11 cellular contexts compared by ENCODE assay signal in the genomic region with DNA sequence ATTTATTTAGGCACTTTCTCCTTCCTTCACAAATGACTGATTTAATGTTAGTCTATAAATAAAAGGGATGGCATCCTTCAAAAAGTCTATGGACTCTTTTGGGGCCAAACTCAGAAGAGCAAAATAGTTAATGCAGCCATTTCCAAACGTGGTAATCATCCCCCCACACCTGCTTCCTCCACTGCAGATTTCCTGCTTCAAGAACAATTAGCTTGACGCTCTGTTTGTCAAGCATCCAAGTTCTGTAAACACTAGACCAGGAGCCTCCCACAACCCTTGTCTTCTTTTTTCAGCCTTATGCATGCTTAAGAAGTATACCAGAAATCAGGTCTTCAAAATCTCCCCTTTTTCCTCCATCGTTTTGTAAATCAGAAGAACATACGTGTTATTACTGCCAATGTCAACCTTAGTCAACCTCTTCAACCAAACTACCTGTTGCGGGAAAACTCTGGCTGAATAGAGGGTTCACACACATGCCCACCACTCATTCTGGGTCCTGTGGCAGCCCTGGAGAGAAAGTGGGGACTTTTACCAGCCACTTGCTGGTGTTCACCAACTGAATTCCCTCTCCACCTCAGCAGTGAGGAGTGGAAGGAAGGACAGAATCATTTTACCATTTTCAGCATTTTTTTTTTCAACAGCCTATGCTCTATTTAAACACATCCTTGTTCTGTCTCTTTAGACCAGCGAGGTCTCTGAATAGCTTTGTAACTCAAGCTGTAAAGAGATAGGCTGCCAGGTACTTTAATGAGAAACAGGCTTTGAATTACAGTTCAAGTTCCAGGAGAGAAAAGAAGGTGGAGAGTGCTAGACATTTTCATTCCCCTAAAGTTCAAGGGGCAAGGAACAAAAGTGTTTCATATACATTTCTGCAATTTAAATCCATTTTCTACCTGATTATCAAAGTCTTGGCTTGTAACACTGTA. TPM values are rescaled to one million over a fixed set of nuclear protein-coding genes. Genes with fewer than 3 reads are reported as not detected.
A peak's percentile ranks its signal among the peaks of the same experiment; 100 is the strongest.
DNase-seq lines count a peak whose midpoint lies in the region; ATAC-seq, FAIRE-seq and TF ChIP-seq lines count a peak whose summit lies in the region.
"Had no signal": no experiment of that assay in that cellular context is flagged by ENCODE, and none has a peak within 500 bp of the region (broad histone marks: within the 10 kb centered on the region; RNA-seq: fewer than 3 reads in every experiment).

No MANE protein-coding gene starts in this region.

- no peak overlapping the region for H2AFZ ChIP-seq in mesenchymal stem cell (ENCODE audit: low read depth, low read length)

- no peak for FAIRE-seq in frontal cortex (lab: Jason Lieb, UNC)
- FAIRE-seq: kidney had no signal

- H3K4me3 ChIP-seq in cardiac muscle cell (no peak overlapping the region), mucosa of descending colon (no peak overlapping the region), mesenchymal stem cell (ENCODE audit: insufficient read depth in 1 of 2, low read depth in 1 of 2, low read length in 2 of 2) (no peak overlapping the region)

- WGBS in mesenchymal stem cell = 76% methylated on average over 6 of the region's 6 CpGs

- H2BK5ac ChIP-seq in mesenchymal stem cell (ENCODE audit: low read depth, low read length, poor library complexity, severe bottlenecking) = no peak overlapping the region

- no peak overlapping the region for H2BK15ac ChIP-seq in mesenchymal stem cell (ENCODE audit: low read depth, poor library complexity, severe bottlenecking)

- no peak overlapping the region for H2AK5ac ChIP-seq in mesenchymal stem cell (ENCODE audit: low read length, severe bottlenecking)

- DNase-seq in cardiac muscle cell (ENCODE audit: low read depth in 1 of 2, low spot score in 1 of 2) (peak; percentile 38 to 52), cardiac septum (ENCODE audit: low spot score) (no peak), cerebellum (ENCODE audit: low spot score) (peak; percentile 11), mucosa of descending colon (peak in 1 of 3 donors; percentile 55), NOMO-1 treated with DMSO at 0.1 percent for 48 hours (lab: John Stamatoyannopoulos, UW; ENCODE audit: unreplicated experiment) (no peak), frontal cortex (ENCODE audit: low spot score in 2 of 2) (no peak), dedifferentiated amniotic fluid mesenchymal stem cell (ENCODE audit: extremely low spot score) (no peak), mesenchymal stem cell (no peak)
- DNase-seq: activated T-cell treated with anti-CD3 and anti-CD28 coated beads, Interleukin-2, amount 50 U/mL, for 4 hours; effector memory CD8-positive, alpha-beta T cell; kidney had no signal

- no peak overlapping the region for H3K23ac ChIP-seq in mesenchymal stem cell (ENCODE audit: low read length in 2 of 2)

- H3K27me3 ChIP-seq in cardiac muscle cell = no peaks in the 10 kb centered on the region
- H3K27me3 ChIP-seq in mesenchymal stem cell (ENCODE audit: control insufficient read depth in 1 of 2, insufficient read depth in 1 of 2, low read length in 2 of 2) = peaks cover 0 to 2% of the 10 kb centered on the region in 2 experiments

- H3K9me3 ChIP-seq in cardiac muscle cell (ENCODE audit: low read depth) (no peaks in the 10 kb centered on the region), mucosa of descending colon (no peaks in the 10 kb centered on the region), mesenchymal stem cell (ENCODE audit: control insufficient read depth, low read length) (no peaks in the 10 kb centered on the region)

- H3K4ac ChIP-seq in mesenchymal stem cell (ENCODE audit: low read depth in 1 of 2, low read length in 2 of 2) = peak overlapping the region in 1 of 2 experiments; percentile 32

- no peak overlapping the region for H2BK120ac ChIP-seq in mesenchymal stem cell (ENCODE audit: low read depth, low read length)

- ATAC-seq in mucosa of descending colon = peak; percentile 62
- ATAC-seq: activated T-cell treated with anti-CD3 and anti-CD28 coated beads, Interleukin-2, amount 50 U/mL, for 4 hours; effector memory CD8-positive, alpha-beta T cell had no signal

- TF ChIP-seq CTCF in cardiac muscle cell (IDR thresholded peaks at IDR 0.05; ENCODE audit: low read depth, low read length) = no peak
- TF ChIP-seq CTCF in mucosa of descending colon (IDR thresholded peaks at IDR 0.05) = no peak

- peaks cover 31% of the 10 kb centered on the region for H3K79me1 ChIP-seq in mesenchymal stem cell (replicated peaks; ENCODE audit: low read length, poor library complexity, severe bottlenecking)

- H2BK12ac ChIP-seq in mesenchymal stem cell (ENCODE audit: low read length in 2 of 2) = no peak overlapping the region

- no peak overlapping the region for H3K9ac ChIP-seq in mesenchymal stem cell (ENCODE audit: low read length)

- H3K27ac ChIP-seq in cardiac muscle cell = peak overlapping the region; percentile 72
- H3K27ac ChIP-seq in mesenchymal stem cell (ENCODE audit: low read length, poor library complexity, severe bottlenecking) = no peak overlapping the region

- intact Hi-C loops in cardiac septum (cut with DNase I) = no loop called here
- intact Hi-C loops in mucosa of descending colon (cut with DNase I, micrococcal nuclease) = no loop called here

- H3K4me2 ChIP-seq in mesenchymal stem cell (ENCODE audit: low read length, poor library complexity, severe bottlenecking) = no peak overlapping the region

- H3K36me3 ChIP-seq in cardiac muscle cell (peaks cover 15% of the 10 kb centered on the region), mucosa of descending colon (ENCODE audit: low read depth) (no peaks in the 10 kb centered on the region), mesenchymal stem cell (ENCODE audit: control insufficient read depth in 1 of 2, insufficient read depth in 2 of 2, low read depth in 1 of 2, low read length in 2 of 2) (peaks cover 5 to 24% of the 10 kb centered on the region in 2 experiments)

- H4K91ac ChIP-seq in mesenchymal stem cell (ENCODE audit: low read length) = no peak overlapping the region

- no peak overlapping the region for H4K8ac ChIP-seq in mesenchymal stem cell (ENCODE audit: low read length)

- H3K18ac ChIP-seq in mesenchymal stem cell (ENCODE audit: low read depth in 1 of 2, low read length in 2 of 2) = no peak overlapping the region

- H3K14ac ChIP-seq in mesenchymal stem cell (ENCODE audit: low read length in 2 of 2) = no peak overlapping the region

- H3K4me1 ChIP-seq in cardiac muscle cell (ENCODE audit: low read depth) (peaks cover 26% of the 10 kb centered on the region), mucosa of descending colon (ENCODE audit: low read depth) (peaks cover 11% of the 10 kb centered on the region), mesenchymal stem cell (ENCODE audit: control insufficient read depth, insufficient read depth, low read depth, low read length) (no peaks in the 10 kb centered on the region)

RNA-seq across cellular contexts. Expression of gene EFNB2, which starts 39.1 kb away (rescaled TPM):
- total RNA-seq in cardiac muscle cell = 10.9 and 11.1 TPM in 2 replicates
- 11.1 and 12.2 TPM in 2 replicates for polyA plus RNA-seq in cardiac muscle cell
- 17.8 TPM for total RNA-seq in cardiac septum
- 26.0 TPM for total RNA-seq in cerebellum
- 10 to 100 TPM; 48.8 to 92.6 (median 82.3) TPM for total RNA-seq in mucosa of descending colon
- 73.4 TPM for total RNA-seq in frontal cortex
- polyA plus RNA-seq in mesenchymal stem cell (2013, experiment 1 of 2) = 12.2 TPM
- polyA plus RNA-seq in mesenchymal stem cell (2013, experiment 2 of 2) = 12.9 TPM

Comparison
In these comparisons a context has a peak if more than half of its experiments do, and no peak if none do; other contexts are left out.
1. DNase-seq: peak in cardiac muscle cell (2 of 2) and cerebellum (single experiment); none in cardiac septum (single experiment), NOMO-1 treated with DMSO at 0.1 percent for 48 hours (single experiment), frontal cortex (0 of 2), dedifferentiated amniotic fluid mesenchymal stem cell (single experiment) and mesenchymal stem cell (single experiment).